ENCODE assay signal across 11 cellular contexts in genomic region chr2:101388232-101388631, GRCh38. TPM values are rescaled to one million over a fixed set of nuclear protein-coding genes. Genes with fewer than 3 reads are reported as not detected.
DNase-seq lines count a peak whose midpoint lies in the region; ATAC-seq, FAIRE-seq and TF ChIP-seq lines count a peak whose summit lies in the region.
"Had no signal": no experiment of that assay in that cellular context is flagged by ENCODE, and none has a peak within 500 bp of the region (broad histone marks: within the 10 kb centered on the region; RNA-seq: fewer than 3 reads in every experiment).

No MANE protein-coding gene starts in this region.

- no peak overlapping the region for H3K9ac ChIP-seq in neural cell (ENCODE audit: low read length)

- TF ChIP-seq CTCF in epithelial cell of esophagus (IDR thresholded peaks at IDR 0.05; ENCODE audit: insufficient read depth, low read depth, low read length, missing control alignments) (no peak), neural cell (IDR thresholded peaks at IDR 0.05; ENCODE audit: poor library complexity, severe bottlenecking) (no peak)

- no peaks in the 10 kb centered on the region for H3K79me2 ChIP-seq in neural cell (replicated peaks; ENCODE audit: insufficient read depth, low read length)

- TF ChIP-seq EP300 in neural cell (conservative IDR thresholded peaks at IDR 0.05; ENCODE audit: poor library complexity, severe bottlenecking) = no peak

- H3K27ac ChIP-seq in neural cell (ENCODE audit: low read length) = no peak overlapping the region
- H3K27ac ChIP-seq: 22Rv1 had no signal

- H4K20me1 ChIP-seq in neural cell (ENCODE audit: insufficient read depth) = no peaks in the 10 kb centered on the region

- TF ChIP-seq RAD21 in neural cell (conservative IDR thresholded peaks at IDR 0.05) = no peak

- DNase-seq in DMS53 (lab: John Stamatoyannopoulos, UW) = peak; percentile 56
- no peak for DNase-seq in DMS53 treated with DMSO at 0.1 percent for 48 hours (lab: John Stamatoyannopoulos, UW; ENCODE audit: unreplicated experiment)
- peak; percentile 43 for DNase-seq in RCC 7860 (ENCODE audit: low spot score)
- DNase-seq in epithelial cell of esophagus (ENCODE audit: low read depth) = peak; percentile 94
- no peak for DNase-seq in urothelium cell line (ENCODE audit: low spot score)
- DNase-seq: activated T-cell treated with anti-CD3 and anti-CD28 coated beads, Interleukin-2, amount 50 U/mL, for 4 hours; NCI-H510A treated with DMSO at 0.1 percent for 48 hours had no signal

- H3K9me2 ChIP-seq in neural cell (ENCODE audit: insufficient read depth, low read length) = no peaks in the 10 kb centered on the region

- H3F3A ChIP-seq in neural cell (ENCODE audit: insufficient read depth, low read length, poor library complexity, severe bottlenecking) = no peaks in the 10 kb centered on the region

- H3K27me3 ChIP-seq in neural cell (ENCODE audit: insufficient read depth, low read depth, low read length) = peaks cover 53% of the 10 kb centered on the region

- FAIRE-seq in RCC 7860 (lab: Jason Lieb, UNC) = no peak
- no peak for FAIRE-seq in urothelium cell line (lab: Jason Lieb, UNC)

- no peaks in the 10 kb centered on the region for H3K36me3 ChIP-seq in neural cell (ENCODE audit: insufficient read depth, low read length)

- no peak for ATAC-seq in GM18907 (IDR thresholded peaks at IDR 0.05; ENCODE audit: unreplicated experiment)
- ATAC-seq in GM21423 (IDR thresholded peaks at IDR 0.05; ENCODE audit: unreplicated experiment) = no peak

- H2AFZ ChIP-seq in neural cell (ENCODE audit: low read depth, low read length) = no peak overlapping the region

- H3K4me2 ChIP-seq in neural cell (ENCODE audit: low read length) = no peak overlapping the region

- no peaks in the 10 kb centered on the region for H3K9me3 ChIP-seq in neural cell (ENCODE audit: low read length)

- H3K4me3 ChIP-seq in epithelial cell of esophagus (ENCODE audit: low read length) (no peak overlapping the region), neural cell (ENCODE audit: low read length) (peak overlapping the region; percentile 76)

TF ChIP-seq in neural cell, 6 proteins besides CTCF, POLR2A, EP300 and RAD21:
- TF ChIP-seq POLR2AphosphoS5 (IDR thresholded peaks at IDR 0.05) (no peak), REST (IDR thresholded peaks at IDR 0.05; ENCODE audit: borderline replicate concordance) (no peak), EZH2 (IDR thresholded peaks at IDR 0.05; ENCODE audit: borderline replicate concordance, insufficient read depth, low read length, poor library complexity, severe bottlenecking) (no peak), TAF1 (IDR thresholded peaks at IDR 0.05; ENCODE audit: low read depth) (no peak), SMC3 (conservative IDR thresholded peaks at IDR 0.05; ENCODE audit: poor library complexity) (no peak), MXI1 (conservative IDR thresholded peaks at IDR 0.05; ENCODE audit: poor library complexity, severe bottlenecking) (no peak)

RNA-seq across cellular contexts. Expression of gene CREG2, which starts 0.9 kb away (rescaled TPM):
- 1.1 and 1.2 TPM in 2 replicates for polyA plus RNA-seq in neural cell
- polyA minus RNA-seq in neural cell = 1.9 and 2.7 TPM in 2 replicates

Comparison
In these comparisons a context has a peak if more than half of its experiments do, and no peak if none do; other contexts are left out.
1. DNase-seq: peak in DMS53 (single experiment), RCC 7860 (single experiment) and epithelial cell of esophagus (single experiment); none in DMS53 treated with DMSO at 0.1 percent for 48 hours (single experiment) and urothelium cell line (single experiment).